Comparison of ENCODE assay signal across 1 cellular context in the genomic region with DNA sequence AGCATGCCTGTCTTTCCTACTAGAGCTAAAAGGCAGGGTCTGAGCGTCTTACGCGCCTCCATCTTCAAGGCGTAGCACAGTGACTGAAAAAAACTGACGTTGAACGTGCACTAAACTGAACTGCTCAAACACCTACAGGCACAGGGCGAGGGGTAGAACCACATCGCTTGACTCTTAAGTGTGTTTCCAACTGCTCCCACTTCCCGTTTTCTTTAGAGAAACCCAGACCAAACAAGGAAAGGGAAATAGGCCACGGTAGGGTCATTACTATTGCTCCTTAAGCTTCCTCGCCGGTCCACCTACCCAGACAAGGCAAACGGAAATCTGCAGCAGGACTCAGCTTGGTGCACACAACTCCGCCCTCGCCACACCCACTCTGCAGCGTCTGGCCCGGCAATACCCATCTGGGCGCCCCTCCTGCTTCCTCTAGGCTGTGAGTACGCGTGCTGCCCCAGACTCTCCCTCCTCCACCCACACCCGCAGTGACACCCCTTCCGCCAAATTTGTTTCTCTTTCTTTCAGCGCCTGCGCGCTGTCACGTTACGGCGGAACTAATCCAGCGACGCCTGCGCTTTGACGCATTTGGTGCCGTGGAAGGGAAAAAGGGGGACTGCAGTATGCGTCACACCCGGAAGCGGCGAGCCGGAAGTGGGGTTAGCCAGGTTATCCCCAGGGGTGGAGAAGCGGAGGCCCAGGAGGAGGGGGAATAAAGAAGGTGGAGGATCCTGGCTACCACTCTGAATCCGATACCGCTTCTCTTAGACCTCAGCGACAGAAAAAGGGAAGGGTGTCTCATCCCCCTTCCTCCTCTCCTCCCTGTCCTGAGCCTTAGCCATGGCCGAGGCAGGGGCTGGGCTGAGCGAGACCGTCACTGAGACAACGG.
TF ChIP-seq lines count a peak whose summit lies in the region.

A gene with protein sequence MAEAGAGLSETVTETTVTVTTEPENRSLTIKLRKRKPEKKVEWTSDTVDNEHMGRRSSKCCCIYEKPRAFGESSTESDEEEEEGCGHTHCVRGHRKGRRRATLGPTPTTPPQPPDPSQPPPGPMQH (plus strand): TSS at position 622 of the 883 bp plus-strand sequence. CDS start 213 bp downstream, at position 835.

TF ChIP-seq in HEK293, 187 proteins besides CTCF, POLR2A, EP300 and RAD21 (continued from another document):
- TF ChIP-seq, protein P1, sequence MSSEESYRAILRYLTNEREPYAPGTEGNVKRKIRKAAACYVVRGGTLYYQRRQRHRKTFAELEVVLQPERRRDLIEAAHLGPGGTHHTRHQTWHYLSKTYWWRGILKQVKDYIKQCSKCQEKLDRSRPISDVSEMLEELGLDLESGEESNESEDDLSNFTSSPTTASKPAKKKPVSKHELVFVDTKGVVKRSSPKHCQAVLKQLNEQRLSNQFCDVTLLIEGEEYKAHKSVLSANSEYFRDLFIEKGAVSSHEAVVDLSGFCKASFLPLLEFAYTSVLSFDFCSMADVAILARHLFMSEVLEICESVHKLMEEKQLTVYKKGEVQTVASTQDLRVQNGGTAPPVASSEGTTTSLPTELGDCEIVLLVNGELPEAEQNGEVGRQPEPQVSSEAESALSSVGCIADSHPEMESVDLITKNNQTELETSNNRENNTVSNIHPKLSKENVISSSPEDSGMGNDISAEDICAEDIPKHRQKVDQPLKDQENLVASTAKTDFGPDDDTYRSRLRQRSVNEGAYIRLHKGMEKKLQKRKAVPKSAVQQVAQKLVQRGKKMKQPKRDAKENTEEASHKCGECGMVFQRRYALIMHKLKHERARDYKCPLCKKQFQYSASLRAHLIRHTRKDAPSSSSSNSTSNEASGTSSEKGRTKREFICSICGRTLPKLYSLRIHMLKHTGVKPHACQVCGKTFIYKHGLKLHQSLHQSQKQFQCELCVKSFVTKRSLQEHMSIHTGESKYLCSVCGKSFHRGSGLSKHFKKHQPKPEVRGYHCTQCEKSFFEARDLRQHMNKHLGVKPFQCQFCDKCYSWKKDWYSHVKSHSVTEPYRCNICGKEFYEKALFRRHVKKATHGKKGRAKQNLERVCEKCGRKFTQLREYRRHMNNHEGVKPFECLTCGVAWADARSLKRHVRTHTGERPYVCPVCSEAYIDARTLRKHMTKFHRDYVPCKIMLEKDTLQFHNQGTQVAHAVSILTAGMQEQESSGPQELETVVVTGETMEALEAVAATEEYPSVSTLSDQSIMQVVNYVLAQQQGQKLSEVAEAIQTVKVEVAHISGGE (tag by site-specific recombination; conservative IDR thresholded peaks at IDR 0.05; ENCODE audit: low read depth): peak; percentile 99
- TF ChIP-seq, protein P2, sequence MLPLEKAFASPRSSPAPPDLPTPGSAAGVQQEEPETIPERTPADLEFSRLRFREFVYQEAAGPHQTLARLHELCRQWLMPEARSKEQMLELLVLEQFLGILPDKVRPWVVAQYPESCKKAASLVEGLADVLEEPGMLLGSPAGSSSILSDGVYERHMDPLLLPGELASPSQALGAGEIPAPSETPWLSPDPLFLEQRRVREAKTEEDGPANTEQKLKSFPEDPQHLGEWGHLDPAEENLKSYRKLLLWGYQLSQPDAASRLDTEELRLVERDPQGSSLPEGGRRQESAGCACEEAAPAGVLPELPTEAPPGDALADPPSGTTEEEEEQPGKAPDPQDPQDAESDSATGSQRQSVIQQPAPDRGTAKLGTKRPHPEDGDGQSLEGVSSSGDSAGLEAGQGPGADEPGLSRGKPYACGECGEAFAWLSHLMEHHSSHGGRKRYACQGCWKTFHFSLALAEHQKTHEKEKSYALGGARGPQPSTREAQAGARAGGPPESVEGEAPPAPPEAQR (tag by site-specific recombination; IDR thresholded peaks at IDR 0.05): no peak
- no peak for TF ChIP-seq ZNF426 (tag by site-specific recombination; IDR thresholded peaks at IDR 0.05)
- TF ChIP-seq ZEB2 (tag by site-specific recombination; IDR thresholded peaks at IDR 0.05): peak; percentile 64
- TF ChIP-seq FEZF1 (tag by site-specific recombination; IDR thresholded peaks at IDR 0.05): no peak
- TF ChIP-seq ZNF248 (tag by site-specific recombination; IDR thresholded peaks at IDR 0.05): no peak
- peak; percentile 92; the same call in 1 of the 2 replicates for TF ChIP-seq ZNF341 (tag by site-specific recombination; IDR thresholded peaks at IDR 0.05; ENCODE audit: low read depth)
- no peak for TF ChIP-seq ZFP3 (tag by site-specific recombination; IDR thresholded peaks at IDR 0.05; ENCODE audit: low read depth)
- peak; percentile 32; the same call in 1 of the 2 replicates for TF ChIP-seq KLF7 (tag by site-specific recombination; IDR thresholded peaks at IDR 0.05; ENCODE audit: borderline replicate concordance)
- TF ChIP-seq, protein P3, sequence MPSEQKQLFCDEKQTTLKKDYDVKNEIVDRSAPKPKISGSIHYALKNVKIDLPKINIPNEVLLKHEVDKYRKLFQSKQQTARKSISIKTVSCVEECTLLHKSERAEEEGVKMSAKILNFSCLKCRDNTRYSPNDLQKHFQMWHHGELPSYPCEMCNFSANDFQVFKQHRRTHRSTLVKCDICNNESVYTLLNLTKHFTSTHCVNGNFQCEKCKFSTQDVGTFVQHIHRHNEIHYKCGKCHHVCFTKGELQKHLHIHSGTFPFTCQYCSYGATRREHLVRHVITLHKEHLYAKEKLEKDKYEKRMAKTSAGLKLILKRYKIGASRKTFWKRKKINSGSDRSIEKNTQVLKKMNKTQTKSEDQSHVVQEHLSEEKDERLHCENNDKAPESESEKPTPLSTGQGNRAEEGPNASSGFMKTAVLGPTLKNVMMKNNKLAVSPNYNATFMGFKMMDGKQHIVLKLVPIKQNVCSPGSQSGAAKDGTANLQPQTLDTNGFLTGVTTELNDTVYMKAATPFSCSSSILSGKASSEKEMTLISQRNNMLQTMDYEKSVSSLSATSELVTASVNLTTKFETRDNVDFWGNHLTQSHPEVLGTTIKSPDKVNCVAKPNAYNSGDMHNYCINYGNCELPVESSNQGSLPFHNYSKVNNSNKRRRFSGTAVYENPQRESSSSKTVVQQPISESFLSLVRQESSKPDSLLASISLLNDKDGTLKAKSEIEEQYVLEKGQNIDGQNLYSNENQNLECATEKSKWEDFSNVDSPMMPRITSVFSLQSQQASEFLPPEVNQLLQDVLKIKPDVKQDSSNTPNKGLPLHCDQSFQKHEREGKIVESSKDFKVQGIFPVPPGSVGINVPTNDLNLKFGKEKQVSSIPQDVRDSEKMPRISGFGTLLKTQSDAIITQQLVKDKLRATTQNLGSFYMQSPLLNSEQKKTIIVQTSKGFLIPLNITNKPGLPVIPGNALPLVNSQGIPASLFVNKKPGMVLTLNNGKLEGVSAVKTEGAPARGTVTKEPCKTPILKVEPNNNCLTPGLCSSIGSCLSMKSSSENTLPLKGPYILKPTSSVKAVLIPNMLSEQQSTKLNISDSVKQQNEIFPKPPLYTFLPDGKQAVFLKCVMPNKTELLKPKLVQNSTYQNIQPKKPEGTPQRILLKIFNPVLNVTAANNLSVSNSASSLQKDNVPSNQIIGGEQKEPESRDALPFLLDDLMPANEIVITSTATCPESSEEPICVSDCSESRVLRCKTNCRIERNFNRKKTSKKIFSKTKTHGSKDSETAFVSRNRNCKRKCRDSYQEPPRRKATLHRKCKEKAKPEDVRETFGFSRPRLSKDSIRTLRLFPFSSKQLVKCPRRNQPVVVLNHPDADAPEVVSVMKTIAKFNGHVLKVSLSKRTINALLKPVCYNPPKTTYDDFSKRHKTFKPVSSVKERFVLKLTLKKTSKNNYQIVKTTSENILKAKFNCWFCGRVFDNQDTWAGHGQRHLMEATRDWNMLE (tag by site-specific recombination; conservative IDR thresholded peaks at IDR 0.05; ENCODE audit: low read depth): peak; percentile 80
- TF ChIP-seq KLF17 (tag by site-specific recombination; IDR thresholded peaks at IDR 0.05): peak; percentile 33
- peak; percentile 75; the same call in 1 of the 2 replicates for TF ChIP-seq MZF1 (tag by site-specific recombination; IDR thresholded peaks at IDR 0.05; ENCODE audit: borderline replicate concordance)
- peak; percentile 99 for TF ChIP-seq MYNN (tag by site-specific recombination; IDR thresholded peaks at IDR 0.05; ENCODE audit: borderline replicate concordance)
- TF ChIP-seq ZNF514 (tag by site-specific recombination; IDR thresholded peaks at IDR 0.05): no peak
- peak; percentile 97 for TF ChIP-seq ZFHX2 (tag by site-specific recombination; conservative IDR thresholded peaks at IDR 0.05)
- peak; percentile 92 for TF ChIP-seq SP3 (tag by site-specific recombination; IDR thresholded peaks at IDR 0.05)
- TF ChIP-seq KLF16 (tag by site-specific recombination; IDR thresholded peaks at IDR 0.05): peak; percentile 49; the same call in 1 of the 2 replicates
- peak; percentile 75; the same call in 1 of the 2 replicates for TF ChIP-seq ZNF580 (tag by site-specific recombination; IDR thresholded peaks at IDR 0.05)
- TF ChIP-seq, protein P4, sequence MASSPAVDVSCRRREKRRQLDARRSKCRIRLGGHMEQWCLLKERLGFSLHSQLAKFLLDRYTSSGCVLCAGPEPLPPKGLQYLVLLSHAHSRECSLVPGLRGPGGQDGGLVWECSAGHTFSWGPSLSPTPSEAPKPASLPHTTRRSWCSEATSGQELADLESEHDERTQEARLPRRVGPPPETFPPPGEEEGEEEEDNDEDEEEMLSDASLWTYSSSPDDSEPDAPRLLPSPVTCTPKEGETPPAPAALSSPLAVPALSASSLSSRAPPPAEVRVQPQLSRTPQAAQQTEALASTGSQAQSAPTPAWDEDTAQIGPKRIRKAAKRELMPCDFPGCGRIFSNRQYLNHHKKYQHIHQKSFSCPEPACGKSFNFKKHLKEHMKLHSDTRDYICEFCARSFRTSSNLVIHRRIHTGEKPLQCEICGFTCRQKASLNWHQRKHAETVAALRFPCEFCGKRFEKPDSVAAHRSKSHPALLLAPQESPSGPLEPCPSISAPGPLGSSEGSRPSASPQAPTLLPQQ (tag by site-specific recombination; IDR thresholded peaks at IDR 0.05): peak; percentile 58; the same call in 1 of the 2 replicates
